In genomic region chr13:101115762-101116161, GRCh38 we compare ENCODE assay signal across 12 cellular contexts.
DNase-seq lines count a peak whose midpoint lies in the region; ATAC-seq and TF ChIP-seq lines count a peak whose summit lies in the region.
"Had no signal": no experiment of that assay in that cellular context is flagged by ENCODE, and none has a peak within 500 bp of the region (broad histone marks: within the 10 kb centered on the region; RNA-seq: fewer than 3 reads in every experiment).

No MANE protein-coding gene starts in this region.

- TF ChIP-seq CTCF in C4-2B (conservative IDR thresholded peaks at IDR 0.05) (peak; percentile 19), MM.1S (IDR thresholded peaks at IDR 0.05; ENCODE audit: low read length) (peak; percentile 19; the same call in 1 of the 2 replicates), cardiac fibroblast (IDR thresholded peaks at IDR 0.05; ENCODE audit: low read depth, low read length) (peak; percentile 20), heart left ventricle (IDR thresholded peaks at IDR 0.05) (no peak)

- no peaks in the 10 kb centered on the region for H3K27me3 ChIP-seq in MM.1S (replicated peaks; ENCODE audit: insufficient read depth, low read length)
- no peaks in the 10 kb centered on the region for H3K27me3 ChIP-seq in heart left ventricle

- H3K9me2 ChIP-seq in MM.1S (replicated peaks; ENCODE audit: insufficient read depth, low read length), result no peaks in the 10 kb centered on the region

- no peak overlapping the region for H3K9ac ChIP-seq in MM.1S (ENCODE audit: low read length)

- TF ChIP-seq POLR2A in heart left ventricle (IDR thresholded peaks at IDR 0.05), result no peak

- no peak overlapping the region for H2AFZ ChIP-seq in MM.1S (ENCODE audit: low read length)

- no peaks in the 10 kb centered on the region for H3K4me1 ChIP-seq in MM.1S (ENCODE audit: low read length)
- H3K4me1 ChIP-seq in heart left ventricle, result no peaks in the 10 kb centered on the region

- H3K4me3 ChIP-seq in MM.1S (ENCODE audit: low read length), result no peak overlapping the region
- no peak overlapping the region for H3K4me3 ChIP-seq in cardiac fibroblast (replicated peaks in 1 of 2; ENCODE audit: low read depth in 2 of 2, low read length in 2 of 2)
- no peak overlapping the region for H3K4me3 ChIP-seq in heart left ventricle

- H3K27ac ChIP-seq in C4-2B, result no peak overlapping the region
- H3K27ac ChIP-seq in MM.1S (ENCODE audit: low read length), result no peak overlapping the region
- no peak overlapping the region for H3K27ac ChIP-seq in heart left ventricle

- H3F3A ChIP-seq in MM.1S (ENCODE audit: insufficient read depth, low read length), result no peaks in the 10 kb centered on the region

- no peak for ATAC-seq in heart left ventricle
- ATAC-seq: left cardiac atrium, right cardiac atrium had no signal

- H3K9me3 ChIP-seq in MM.1S (replicated peaks; ENCODE audit: insufficient read depth, low read length), result no peaks in the 10 kb centered on the region
- H3K9me3 ChIP-seq in heart left ventricle, result no peaks in the 10 kb centered on the region

- H3K36me3 ChIP-seq in MM.1S (replicated peaks; ENCODE audit: insufficient read depth, low read length) (no peaks in the 10 kb centered on the region), heart left ventricle (no peaks in the 10 kb centered on the region)

- no peak overlapping the region for H3K4me2 ChIP-seq in MM.1S (ENCODE audit: low read depth, low read length)

- intact Hi-C loops in heart left ventricle (cut with DNase I), result no loop called here

- DNase-seq in MM.1S (no peak), cardiac fibroblast (ENCODE audit: low read depth in 2 of 2) (peak; percentile 1 to 26), kidney tubule cell (ENCODE audit: low spot score) (peak; percentile 5), NCI-H1436 (lab: John Stamatoyannopoulos, UW) (no peak), nucleus accumbens (lab: John Stamatoyannopoulos, UW) (no peak), heart left ventricle (no peak), NCI-H446 treated with DMSO at 0.1 percent for 48 hours (lab: John Stamatoyannopoulos, UW) (no peak)
- DNase-seq: CD4-positive, alpha-beta memory T cell; effector CD4-positive, alpha-beta T cell; left cardiac atrium; right cardiac atrium had no signal

- no peaks in the 10 kb centered on the region for H3K79me2 ChIP-seq in MM.1S (ENCODE audit: low read length)

- no peaks in the 10 kb centered on the region for H4K20me1 ChIP-seq in MM.1S (ENCODE audit: insufficient read depth, low read length)

Comparison
In these comparisons a context has a peak if more than half of its experiments do, and no peak if none do; other contexts are left out.
1. CTCF ChIP-seq: peak in C4-2B (single experiment), MM.1S (single experiment) and cardiac fibroblast (single experiment); none in heart left ventricle (0 of 12).
2. DNase-seq: peak in cardiac fibroblast (2 of 2) and kidney tubule cell (single experiment); none in MM.1S (single experiment), NCI-H1436 (single experiment), nucleus accumbens (0 of 56), heart left ventricle (0 of 5) and NCI-H446 treated with DMSO at 0.1 percent for 48 hours (single experiment).